9 cellular contexts compared by ENCODE assay signal in genomic region chr7:117011419-117012260, GRCh38. TPM values are rescaled to one million over a fixed set of nuclear protein-coding genes. Genes with fewer than 3 reads are reported as not detected.
DNase-seq lines count a peak whose midpoint lies in the region; ATAC-seq and TF ChIP-seq lines count a peak whose summit lies in the region.
"Had no signal": no experiment of that assay in that cellular context is flagged by ENCODE, and none has a peak within 500 bp of the region (broad histone marks: within the 10 kb centered on the region; RNA-seq: fewer than 3 reads in every experiment).

No MANE protein-coding gene starts in this region.

- no peak for DNase-seq in activated T-cell treated with anti-CD3 and anti-CD28 coated beads, Interleukin-2, amount 50 U/mL, for 4 hours
- no peak for DNase-seq in activated T-cell treated with anti-CD3 and anti-CD28 coated beads, Interleukin-2, amount 50 U/mL, for 48 hours
- DNase-seq in stimulated activated CD4-positive, alpha-beta T cell treated with anti-CD3 and anti-CD28 coated beads, Interleukin-12 subunit alpha, Interleukin-12 subunit beta, amount 100 ng/mL, for 4 hours = no peak
- DNase-seq in CD14-positive monocyte (ENCODE audit: low spot score) (no peak), NCI-H2171 treated with DMSO at 0.1 percent for 48 hours (lab: John Stamatoyannopoulos, UW) (no peak)
- DNase-seq: CD4-positive, CD25-positive, alpha-beta regulatory T cell had no signal

- no peaks in the 10 kb centered on the region for H3K36me3 ChIP-seq in HEK293 (ENCODE audit: control insufficient read depth in 2 of 2, insufficient read depth in 1 of 2, low read length in 2 of 2)

- peaks cover 21% of the 10 kb centered on the region; the same call in 1 of the 2 replicates for H3K4me1 ChIP-seq in HEK293 (ENCODE audit: control insufficient read depth, insufficient read depth, low read length)

- no peaks in the 10 kb centered on the region for H3K36me3 Mint-ChIP-seq in activated T-cell treated with anti-CD3 and anti-CD28 coated beads, Interleukin-2, amount 50 U/mL, for 4 hours (ENCODE audit: insufficient read depth)
- H3K36me3 Mint-ChIP-seq in stimulated activated naive CD8-positive, alpha-beta T cell treated with anti-CD3 and anti-CD28 coated beads, Interleukin-15, Interleukin-2, amounts not matched to agents 100 ng/mL and 50 ng/mL, for 24 hours (ENCODE audit: low read depth) = no peaks in the 10 kb centered on the region
- peaks cover 0 to 6% of the 10 kb centered on the region in 2 donors for H3K36me3 Mint-ChIP-seq in CD14-positive monocyte
- H3K36me3 Mint-ChIP-seq: CD4-positive, CD25-positive, alpha-beta regulatory T cell had no signal

- H3K9me3 Mint-ChIP-seq in activated T-cell treated with anti-CD3 and anti-CD28 coated beads, Interleukin-2, amount 50 U/mL, for 4 hours = no peaks in the 10 kb centered on the region
- H3K9me3 Mint-ChIP-seq in stimulated activated naive CD8-positive, alpha-beta T cell treated with anti-CD3 and anti-CD28 coated beads, Interleukin-15, Interleukin-2, amounts not matched to agents 100 ng/mL and 50 ng/mL, for 24 hours = no peaks in the 10 kb centered on the region
- H3K9me3 Mint-ChIP-seq in CD14-positive monocyte = no peaks in the 10 kb centered on the region
- H3K9me3 Mint-ChIP-seq: CD4-positive, CD25-positive, alpha-beta regulatory T cell had no signal

- POLR2A ChIA-PET in HEK293 (lab: Yijun Ruan, JAX) = interaction anchor here (1.1 kb wide), 1 partner anchor 57 kb away, joined by 3 read pairs; no protein-coding TSS in a partner anchor

- H3K27ac Mint-ChIP-seq in stimulated activated naive CD8-positive, alpha-beta T cell treated with anti-CD3 and anti-CD28 coated beads, Interleukin-15, Interleukin-2, amounts not matched to agents 100 ng/mL and 50 ng/mL, for 24 hours = peak overlapping the region; percentile 82
- H3K27ac Mint-ChIP-seq in CD14-positive monocyte = no peak overlapping the region

- CTCF ChIA-PET in HEK293 (lab: Yijun Ruan, JAX) = interaction anchor here (0.6 to 1.9 kb wide), 7 partner anchors 10 to 363 kb away, joined by 3 to 15 read pairs (median 5); no protein-coding TSS in a partner anchor

- intact Hi-C loops in CD14-positive monocyte (cut with micrococcal nuclease) = no loop called here

- ATAC-seq in activated T-cell treated with anti-CD3 and anti-CD28 coated beads, Interleukin-2, amount 50 U/mL, for 4 hours = peak; percentile 58 to 63
- peak; percentile 80 for ATAC-seq in HG03575 (IDR thresholded peaks at IDR 0.05; ENCODE audit: extremely low read depth, insufficient number of reproducible peaks, low FRiP score, unreplicated experiment)

- H3K4me3 ChIP-seq in HEK293 (ENCODE audit: low read depth, low read length) = no peak overlapping the region

- no peaks in the 10 kb centered on the region for H3K9me3 ChIP-seq in HEK293 (ENCODE audit: control insufficient read depth, insufficient read depth, low read depth, low read length)

- TF ChIP-seq CTCF in HEK293 (tag by site-specific recombination; IDR thresholded peaks at IDR 0.05) (no peak), CD14-positive monocyte (IDR thresholded peaks at IDR 0.05) (no peak)

- H3K4me3 Mint-ChIP-seq in activated T-cell treated with anti-CD3 and anti-CD28 coated beads, Interleukin-2, amount 50 U/mL, for 4 hours = peak overlapping the region; percentile 3
- peak overlapping the region; percentile 55 for H3K4me3 Mint-ChIP-seq in stimulated activated naive CD8-positive, alpha-beta T cell treated with anti-CD3 and anti-CD28 coated beads, Interleukin-15, Interleukin-2, amounts not matched to agents 100 ng/mL and 50 ng/mL, for 24 hours
- H3K4me3 Mint-ChIP-seq in CD14-positive monocyte = peak overlapping the region in 1 of 2 donors; percentile 1

- no peaks in the 10 kb centered on the region for H3K27me3 Mint-ChIP-seq in activated T-cell treated with anti-CD3 and anti-CD28 coated beads, Interleukin-2, amount 50 U/mL, for 4 hours (ENCODE audit: low read depth)
- H3K27me3 Mint-ChIP-seq in stimulated activated naive CD8-positive, alpha-beta T cell treated with anti-CD3 and anti-CD28 coated beads, Interleukin-15, Interleukin-2, amounts not matched to agents 100 ng/mL and 50 ng/mL, for 24 hours = no peaks in the 10 kb centered on the region
- H3K27me3 Mint-ChIP-seq in CD14-positive monocyte (ENCODE audit: low read depth in 3 of 3) = peaks cover 2 to 9% (median 5%) of the 10 kb centered on the region in 3 donors
- H3K27me3 Mint-ChIP-seq: CD4-positive, CD25-positive, alpha-beta regulatory T cell had no signal

- H3K4me1 Mint-ChIP-seq in activated T-cell treated with anti-CD3 and anti-CD28 coated beads, Interleukin-2, amount 50 U/mL, for 4 hours (ENCODE audit: low read depth) = peaks cover 63% of the 10 kb centered on the region
- H3K4me1 Mint-ChIP-seq in stimulated activated naive CD8-positive, alpha-beta T cell treated with anti-CD3 and anti-CD28 coated beads, Interleukin-15, Interleukin-2, amounts not matched to agents 100 ng/mL and 50 ng/mL, for 24 hours (ENCODE audit: low read depth) = peaks cover 88% of the 10 kb centered on the region
- H3K4me1 Mint-ChIP-seq in CD14-positive monocyte = peaks cover 69% of the 10 kb centered on the region

- no peak overlapping the region for H3K27ac ChIP-seq in HEK293 (ENCODE audit: extremely low read depth, low read depth, low read length)

TF ChIP-seq in HEK293, 187 proteins besides CTCF, POLR2A, EP300 and RAD21:
- TF ChIP-seq SCRT2 (tag by site-specific recombination; IDR thresholded peaks at IDR 0.05) = 0 out of 2 replicates have a peak, but pooled peaks have one; percentile 39
- TF ChIP-seq ZFP37 (tag by site-specific recombination; IDR thresholded peaks at IDR 0.05) = no peak
- no peak for TF ChIP-seq ZNF155 (tag by site-specific recombination; IDR thresholded peaks at IDR 0.05)
- TF ChIP-seq REPIN1 (tag by site-specific recombination; IDR thresholded peaks at IDR 0.05; ENCODE audit: low read depth) = no peak
- no peak for TF ChIP-seq RBAK (tag by site-specific recombination; IDR thresholded peaks at IDR 0.05)
- 0 out of 2 replicates have a peak, but pooled peaks have one; percentile 14 for TF ChIP-seq EGR2 (tag by site-specific recombination; IDR thresholded peaks at IDR 0.05; ENCODE audit: low read depth)
- no peak for TF ChIP-seq GLI2 (tag by site-specific recombination; IDR thresholded peaks at IDR 0.05; ENCODE audit: borderline replicate concordance, low read depth)
- TF ChIP-seq ZNF600 (tag by site-specific recombination; IDR thresholded peaks at IDR 0.05) = peak; percentile 66
- no peak for TF ChIP-seq ZNF830 (tag by site-specific recombination; IDR thresholded peaks at IDR 0.05; ENCODE audit: low read depth)
- peak; percentile 42 for TF ChIP-seq PRDM1 (tag by site-specific recombination; IDR thresholded peaks at IDR 0.05)
- no peak for TF ChIP-seq ZNF544 (tag by site-specific recombination; IDR thresholded peaks at IDR 0.05)
- TF ChIP-seq ZNF391 (tag by site-specific recombination; IDR thresholded peaks at IDR 0.05; ENCODE audit: borderline replicate concordance, low read depth) = no peak
- TF ChIP-seq, protein P1, sequence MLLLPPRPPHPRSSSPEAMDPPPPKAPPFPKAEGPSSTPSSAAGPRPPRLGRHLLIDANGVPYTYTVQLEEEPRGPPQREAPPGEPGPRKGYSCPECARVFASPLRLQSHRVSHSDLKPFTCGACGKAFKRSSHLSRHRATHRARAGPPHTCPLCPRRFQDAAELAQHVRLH (tag by site-specific recombination; IDR thresholded peaks at IDR 0.05) = no peak
- peak; percentile 49 for TF ChIP-seq ZFHX2 (tag by site-specific recombination; conservative IDR thresholded peaks at IDR 0.05)
- TF ChIP-seq, protein P2, sequence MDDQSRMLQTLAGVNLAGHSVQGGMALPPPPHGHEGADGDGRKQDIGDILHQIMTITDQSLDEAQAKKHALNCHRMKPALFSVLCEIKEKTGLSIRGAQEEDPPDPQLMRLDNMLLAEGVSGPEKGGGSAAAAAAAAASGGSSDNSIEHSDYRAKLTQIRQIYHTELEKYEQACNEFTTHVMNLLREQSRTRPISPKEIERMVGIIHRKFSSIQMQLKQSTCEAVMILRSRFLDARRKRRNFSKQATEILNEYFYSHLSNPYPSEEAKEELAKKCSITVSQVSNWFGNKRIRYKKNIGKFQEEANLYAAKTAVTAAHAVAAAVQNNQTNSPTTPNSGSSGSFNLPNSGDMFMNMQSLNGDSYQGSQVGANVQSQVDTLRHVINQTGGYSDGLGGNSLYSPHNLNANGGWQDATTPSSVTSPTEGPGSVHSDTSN (CRISPR knock-in tag; IDR thresholded peaks at IDR 0.05) = no peak
- no peak for TF ChIP-seq ZNF354C (tag by site-specific recombination; IDR thresholded peaks at IDR 0.05; ENCODE audit: borderline replicate concordance, low read depth)

RNA-seq across cellular contexts. Expression of gene ST7, which starts 58.3 kb away (rescaled TPM):
- 10 to 100 TPM in 1 of 3 donors, 1 to 10 TPM in 2; 7.7 to 10.5 (median 10.0) TPM for total RNA-seq in activated T-cell treated with anti-CD3 and anti-CD28 coated beads, Interleukin-2, amount 50 U/mL, for 4 hours
- polyA plus RNA-seq in CD14-positive monocyte = 1 to 10 TPM; 3.6 to 5.5 TPM
